Comparison of ENCODE assay signal across 11 cellular contexts in the genomic region with DNA sequence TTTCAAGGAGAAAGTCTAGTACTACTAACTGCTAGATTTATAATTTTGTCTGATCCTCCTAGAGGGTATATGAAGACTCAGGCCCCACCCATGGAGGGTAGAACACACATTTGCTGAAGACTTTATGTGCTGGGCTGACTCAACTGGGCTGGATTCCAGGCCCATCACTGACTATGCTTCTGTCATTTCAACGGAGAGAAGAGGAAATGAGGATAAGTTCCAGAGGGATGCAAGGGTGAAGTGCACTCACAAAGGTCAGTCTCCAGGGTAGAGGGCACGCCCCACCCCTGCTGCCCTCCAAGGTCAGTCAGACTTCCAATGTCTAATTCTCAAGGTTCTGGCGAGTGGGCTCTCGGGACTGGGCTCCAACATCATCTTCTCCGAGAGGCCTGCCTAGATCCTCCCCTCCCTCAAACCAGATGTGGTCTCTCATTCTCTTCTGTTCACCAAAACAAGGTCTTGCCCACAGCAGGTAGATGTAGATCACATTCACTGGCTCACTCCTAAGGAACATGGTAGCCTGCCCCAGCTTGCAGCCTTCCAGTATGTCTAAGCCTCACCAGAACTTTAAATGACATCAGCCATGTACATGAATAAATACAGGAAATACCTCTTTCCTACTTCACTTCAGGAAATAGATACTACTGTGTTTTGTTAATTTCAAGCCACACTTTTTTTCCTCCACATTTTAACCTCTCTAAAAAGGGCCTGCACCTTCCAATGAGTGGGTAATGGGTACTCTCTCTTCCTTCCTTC.
A peak's percentile ranks its signal among the peaks of the same experiment; 100 is the strongest.
DNase-seq lines count a peak whose midpoint lies in the region; ATAC-seq and TF ChIP-seq lines count a peak whose summit lies in the region.
"Had no signal": no experiment of that assay in that cellular context is flagged by ENCODE, and none has a peak within 500 bp of the region (broad histone marks: within the 10 kb centered on the region; RNA-seq: fewer than 3 reads in every experiment).

No MANE protein-coding gene starts in this region.

- peaks cover 28% of the 10 kb centered on the region for H3K4me1 Mint-ChIP-seq in stimulated activated effector memory CD8-positive, alpha-beta T cell treated with anti-CD3 and anti-CD28 coated beads, Interleukin-12 subunit alpha, Interleukin-12 subunit beta, amount 100 ng/mL, for 72 hours
- H3K4me1 Mint-ChIP-seq in stimulated activated naive B cell treated with anti-CD40 and anti-IgM and Interleukin-4, amounts not matched to agents 10 μg/mL and 1 μg/mL and 100 μg/mL, for 72 hours: no peaks in the 10 kb centered on the region

- TF ChIP-seq CTCF in fibroblast of pulmonary artery (IDR thresholded peaks at IDR 0.05; ENCODE audit: low read length, missing control alignments): no peak

- H3K36me3 Mint-ChIP-seq in stimulated activated effector memory CD8-positive, alpha-beta T cell treated with anti-CD3 and anti-CD28 coated beads, Interleukin-12 subunit alpha, Interleukin-12 subunit beta, amount 100 ng/mL, for 72 hours: no peaks in the 10 kb centered on the region
- H3K36me3 Mint-ChIP-seq in stimulated activated naive B cell treated with anti-CD40 and anti-IgM and Interleukin-4, amounts not matched to agents 10 μg/mL and 1 μg/mL and 100 μg/mL, for 72 hours: no peaks in the 10 kb centered on the region

- H3K27ac Mint-ChIP-seq in stimulated activated effector memory CD8-positive, alpha-beta T cell treated with anti-CD3 and anti-CD28 coated beads, Interleukin-12 subunit alpha, Interleukin-12 subunit beta, amount 100 ng/mL, for 72 hours: peak overlapping the region; percentile 18
- H3K27ac Mint-ChIP-seq in stimulated activated naive B cell treated with anti-CD40 and anti-IgM and Interleukin-4, amounts not matched to agents 10 μg/mL and 1 μg/mL and 100 μg/mL, for 72 hours: no peak overlapping the region

- H3K9me3 Mint-ChIP-seq in stimulated activated effector memory CD8-positive, alpha-beta T cell treated with anti-CD3 and anti-CD28 coated beads, Interleukin-12 subunit alpha, Interleukin-12 subunit beta, amount 100 ng/mL, for 72 hours: no peaks in the 10 kb centered on the region
- peaks cover 0 to 2% of the 10 kb centered on the region in 2 donors for H3K9me3 Mint-ChIP-seq in stimulated activated naive B cell treated with anti-CD40 and anti-IgM and Interleukin-4, amounts not matched to agents 10 μg/mL and 1 μg/mL and 100 μg/mL, for 72 hours

- H3K27me3 Mint-ChIP-seq in stimulated activated naive B cell treated with anti-CD40 and anti-IgM and Interleukin-4, amounts not matched to agents 10 μg/mL and 1 μg/mL and 100 μg/mL, for 72 hours: peaks cover 18 to 48% of the 10 kb centered on the region in 2 donors

- no peak overlapping the region for H3K4me3 Mint-ChIP-seq in stimulated activated effector memory CD8-positive, alpha-beta T cell treated with anti-CD3 and anti-CD28 coated beads, Interleukin-12 subunit alpha, Interleukin-12 subunit beta, amount 100 ng/mL, for 72 hours
- H3K4me3 Mint-ChIP-seq in stimulated activated naive B cell treated with anti-CD40 and anti-IgM and Interleukin-4, amounts not matched to agents 10 μg/mL and 1 μg/mL and 100 μg/mL, for 72 hours: no peak overlapping the region

- DNase-seq in GM04504 (ENCODE audit: low read depth) (peak; percentile 88), SW 1271 (lab: John Stamatoyannopoulos, UW) (peak; percentile 31 to 45), fibroblast of pulmonary artery (ENCODE audit: low read depth) (peak; percentile 83)
- no peak for DNase-seq in stimulated activated effector memory CD8-positive, alpha-beta T cell treated with anti-CD3 and anti-CD28 coated beads, Interleukin-12 subunit alpha, Interleukin-12 subunit beta, amount 100 ng/mL, for 72 hours (ENCODE audit: low spot score in 2 of 2)
- no peak for DNase-seq in stimulated activated naive B cell treated with anti-CD40 and anti-IgM and Interleukin-4, amounts not matched to agents 10 μg/mL and 1 μg/mL and 100 μg/mL, for 72 hours
- DNase-seq: activated naive CD4-positive, alpha-beta T cell; foreskin melanocyte; KG1; stimulated activated CD4-positive, alpha-beta T cell treated with anti-CD3 and anti-CD28 coated beads, Interleukin-15, amount 100 ng/mL, for 24 hours had no signal

- H3K4me3 ChIP-seq in fibroblast of pulmonary artery (replicated peaks; ENCODE audit: low read depth, low read length): no peak overlapping the region

- no peak for ATAC-seq in stimulated activated effector memory CD8-positive, alpha-beta T cell treated with anti-CD3 and anti-CD28 coated beads, Interleukin-12 subunit alpha, Interleukin-12 subunit beta, amount 100 ng/mL, for 72 hours
- no peak for ATAC-seq in stimulated activated naive B cell treated with anti-CD40 and anti-IgM and Interleukin-4, amounts not matched to agents 10 μg/mL and 1 μg/mL and 100 μg/mL, for 72 hours (replicated peaks)
- ATAC-seq in HG02623 (IDR thresholded peaks at IDR 0.05; ENCODE audit: unreplicated experiment): no peak
- no peak for ATAC-seq in HG02885 (IDR thresholded peaks at IDR 0.05; ENCODE audit: poor library complexity, unreplicated experiment)

Comparison
In these comparisons a context has a peak if more than half of its experiments do, and no peak if none do; other contexts are left out.
1. DNase-seq: peak in GM04504 (single experiment), SW 1271 (2 of 2) and fibroblast of pulmonary artery (single experiment); none in stimulated activated effector memory CD8-positive, alpha-beta T cell treated with anti-CD3 and anti-CD28 coated beads, Interleukin-12 subunit alpha, Interleukin-12 subunit beta, amount 100 ng/mL, for 72 hours (0 of 2) and stimulated activated naive B cell treated with anti-CD40 and anti-IgM and Interleukin-4, amounts not matched to agents 10 μg/mL and 1 μg/mL and 100 μg/mL, for 72 hours (single experiment).